In the genomic region with DNA sequence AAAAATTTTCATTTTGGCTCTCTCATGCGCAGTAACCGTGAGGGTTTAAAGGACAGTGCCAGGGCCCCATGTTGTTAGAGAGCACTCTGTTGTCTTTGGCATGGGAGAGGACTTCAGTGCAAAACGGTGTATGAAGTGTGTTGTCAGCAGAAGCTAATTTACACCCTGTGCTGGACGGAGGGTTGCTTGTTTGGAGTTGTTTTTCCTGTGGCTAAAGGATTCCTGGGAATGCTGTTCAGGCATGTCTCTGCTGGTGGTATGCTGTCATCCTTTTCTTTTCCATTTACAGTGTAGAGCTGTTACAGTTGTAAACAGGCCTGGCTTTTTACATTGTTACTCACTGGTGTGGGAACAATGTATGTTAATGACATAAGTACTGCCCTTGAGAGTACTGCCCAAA, we compare ENCODE assay signal across 12 cellular contexts.
DNase-seq lines count a peak whose midpoint lies in the region; ATAC-seq and TF ChIP-seq lines count a peak whose summit lies in the region.
"Had no signal": no experiment of that assay in that cellular context is flagged by ENCODE, and none has a peak within 500 bp of the region (broad histone marks: within the 10 kb centered on the region; RNA-seq: fewer than 3 reads in every experiment).

No MANE protein-coding gene starts in this region.

- 59% methylated on average over 4 of the region's 4 CpGs for WGBS in hepatocyte (ENCODE audit: low lambda C conversion rate, missing lambda C conversion rate)

- no peak for TF ChIP-seq CTCF in astrocyte of the cerebellum (IDR thresholded peaks at IDR 0.05; ENCODE audit: low read depth, low read length, missing control alignments)
- TF ChIP-seq CTCF in hepatocyte (IDR thresholded peaks at IDR 0.05; ENCODE audit: poor library complexity) = no peak

- peaks cover 0 to 1% (median 0%) of the 10 kb centered on the region in 4 donors for H3K4me1 Mint-ChIP-seq in naive thymus-derived CD8-positive, alpha-beta T cell

- peaks cover 0 to 18% (median 6%) of the 10 kb centered on the region in 5 donors for H3K27me3 Mint-ChIP-seq in naive thymus-derived CD8-positive, alpha-beta T cell

- no peaks in the 10 kb centered on the region for H3K36me3 ChIP-seq in hepatocyte (replicated peaks; ENCODE audit: insufficient read depth, low read depth)

- H3K27ac Mint-ChIP-seq in naive thymus-derived CD8-positive, alpha-beta T cell = no peak overlapping the region

- no peaks in the 10 kb centered on the region for H3K9me3 ChIP-seq in hepatocyte (ENCODE audit: low read depth)

- no peaks in the 10 kb centered on the region for H3K36me3 Mint-ChIP-seq in naive thymus-derived CD8-positive, alpha-beta T cell

- H4K20me1 ChIP-seq in hepatocyte (ENCODE audit: insufficient read depth, poor library complexity, severe bottlenecking) = no peaks in the 10 kb centered on the region

- no peaks in the 10 kb centered on the region for H3K79me2 ChIP-seq in hepatocyte

- H3K9me3 Mint-ChIP-seq in naive thymus-derived CD8-positive, alpha-beta T cell = peaks cover 0 to 4% (median 1%) of the 10 kb centered on the region in 9 donors

- H3K4me1 ChIP-seq in hepatocyte (ENCODE audit: insufficient read depth) = no peaks in the 10 kb centered on the region

- no peak overlapping the region for H3K27ac ChIP-seq in hepatocyte

- POLR2A ChIA-PET in naive thymus-derived CD8-positive, alpha-beta T cell (lab: Charles Lee) = no interaction called here

- no peak overlapping the region for H2AFZ ChIP-seq in hepatocyte

- H3K4me3 Mint-ChIP-seq in naive thymus-derived CD8-positive, alpha-beta T cell = no peak overlapping the region

- H3K27me3 ChIP-seq in hepatocyte = no peaks in the 10 kb centered on the region

- DNase-seq in H4 (ENCODE audit: low spot score) (peak; percentile 75), astrocyte of the cerebellum (ENCODE audit: low read depth) (peak; percentile 93), left cardiac atrium (no peak), renal cortical epithelial cell (ENCODE audit: low read depth) (peak; percentile 88), hepatocyte (ENCODE audit: low spot score) (no peak), HT-29 (ENCODE audit: low spot score) (no peak), germinal center (ENCODE audit: low spot score) (no peak)
- no peak for DNase-seq in naive thymus-derived CD8-positive, alpha-beta T cell
- DNase-seq: activated CD4-positive, alpha-beta T cell treated with anti-CD3 and anti-CD28 coated beads, Interleukin-2, amount 50 U/mL, for 48 hours; cerebellar nuclear complex; DMS153 had no signal

- H3K9me2 ChIP-seq in hepatocyte (replicated peaks; ENCODE audit: insufficient read depth) = no peaks in the 10 kb centered on the region

- intact Hi-C loops in left cardiac atrium (cut with DNase I) = no loop called here

- H3K4me3 ChIP-seq in astrocyte of the cerebellum (ENCODE audit: low read depth, low read length) = no peak overlapping the region
- H3K4me3 ChIP-seq in hepatocyte = no peak overlapping the region
- H3K4me3 ChIP-seq: lung had no signal

- no peak overlapping the region for H3K4me2 ChIP-seq in hepatocyte

- ATAC-seq in left cardiac atrium = peak; percentile 40 to 73
- no peak for ATAC-seq in naive thymus-derived CD8-positive, alpha-beta T cell

- in situ Hi-C loops in astrocyte of the cerebellum (cut with HindIII; ENCODE audit: low sequenced_read_pairs) = no loop called here

Comparison
In these comparisons a context has a peak if more than half of its experiments do, and no peak if none do; other contexts are left out.
1. DNase-seq: peak in H4 (single experiment), astrocyte of the cerebellum (single experiment) and renal cortical epithelial cell (single experiment); none in left cardiac atrium (single experiment), naive thymus-derived CD8-positive, alpha-beta T cell (0 of 10), hepatocyte (single experiment), HT-29 (single experiment) and germinal center (single experiment).
2. ATAC-seq: peak in left cardiac atrium (2 of 2); none in naive thymus-derived CD8-positive, alpha-beta T cell (0 of 2).